1 cellular context compared by ENCODE assay signal in genomic region chr3:128252083-128252482, GRCh38.
TF ChIP-seq lines count a peak whose summit lies in the region.

No MANE protein-coding gene starts in this region.

TF ChIP-seq in WTC11, 78 proteins besides CTCF, POLR2A, EP300 and RAD21 (continued from another document):
- TF ChIP-seq AFF4 (CRISPR knock-in tag; IDR thresholded peaks at IDR 0.05; ENCODE audit: borderline replicate concordance) (no peak), ZNF671 (CRISPR knock-in tag; IDR thresholded peaks at IDR 0.05) (no peak), MLX (CRISPR knock-in tag; IDR thresholded peaks at IDR 0.05) (no peak), FOXP1 (CRISPR knock-in tag; IDR thresholded peaks at IDR 0.05; ENCODE audit: borderline replicate concordance) (no peak), AR (CRISPR knock-in tag; IDR thresholded peaks at IDR 0.05) (no peak), RELA (CRISPR knock-in tag; IDR thresholded peaks at IDR 0.05; ENCODE audit: borderline replicate concordance) (no peak)
